ENCODE assay signal across 20 cellular contexts in genomic region chr17:69560987-69561441, GRCh38.
DNase-seq lines count a peak whose midpoint lies in the region; ATAC-seq and TF ChIP-seq lines count a peak whose summit lies in the region.
"Had no signal": no experiment of that assay in that cellular context is flagged by ENCODE, and none has a peak within 500 bp of the region (broad histone marks: within the 10 kb centered on the region; RNA-seq: fewer than 3 reads in every experiment).

No MANE protein-coding gene starts in this region.

- H3K27me3 Mint-ChIP-seq in endodermal cell (ENCODE audit: insufficient read depth) = no peaks in the 10 kb centered on the region
- H3K27me3 Mint-ChIP-seq: activated naive CD4-positive, alpha-beta T cell treated with anti-CD3 and anti-CD28 coated beads, Interleukin-2, amount 50 U/mL, for 24 hours had no signal

- H4K20me1 ChIP-seq in mammary epithelial cell (ENCODE audit: insufficient read depth, low read length) = no peaks in the 10 kb centered on the region

- H3K27ac Mint-ChIP-seq in endodermal cell = no peak overlapping the region
- H3K27ac Mint-ChIP-seq: activated CD8-positive, alpha-beta T cell treated with anti-CD3 and anti-CD28 coated beads, Interleukin-2, amount 10 ng/mL, durations not matched to agents 7 days and 5 days; activated naive CD4-positive, alpha-beta T cell treated with anti-CD3 and anti-CD28 coated beads, Interleukin-2, amount 50 U/mL, for 24 hours; B cell; T-helper 17 cell had no signal

- H3K4me1 ChIP-seq in gastrocnemius medialis (peaks cover 12 to 18% of the 10 kb centered on the region in 2 donors), mammary epithelial cell (ENCODE audit: insufficient read depth, low read length) (no peaks in the 10 kb centered on the region), endodermal cell (ENCODE audit: control insufficient read depth, insufficient read depth, low read length) (no peaks in the 10 kb centered on the region)
- H3K4me1 ChIP-seq: left lung had no signal

- no peaks in the 10 kb centered on the region for H3K79me2 ChIP-seq in mammary epithelial cell (ENCODE audit: insufficient read depth, low read length)

- H3K4me2 ChIP-seq in mammary epithelial cell (ENCODE audit: insufficient read depth, low read depth, low read length) = no peak overlapping the region

- in situ Hi-C loops in gastrocnemius medialis (cut with MboI; ENCODE audit: low sequenced_read_pairs in 4 of 4) (loop anchor here in 3 of 4 donors (10.0 to 25.0 kb wide), 3 partner anchors 584 to 994 kb away; partner anchors contain the start of gene KCNJ2 (in 1 of the 3)), mammary epithelial cell (cut with MboI; ENCODE audit: low sequenced_read_pairs in 2 of 2) (loop anchor here in 1 of 2 donors (10.0 kb wide), 1 partner anchor 994 kb away; no protein-coding TSS in a partner anchor)

- TF ChIP-seq CTCF in gastrocnemius medialis (IDR thresholded peaks at IDR 0.05 in 4 of 5, conservative IDR thresholded peaks at IDR 0.05 in 1 of 5) (no peak), mammary epithelial cell (conservative IDR thresholded peaks at IDR 0.05 in 1 of 2, IDR thresholded peaks at IDR 0.05 in 1 of 2; ENCODE audit: extremely low read depth in 1 of 2, insufficient read depth in 1 of 2, low read depth in 1 of 2, low read length in 2 of 2) (no peak), endodermal cell (conservative IDR thresholded peaks at IDR 0.05) (no peak)

- no peaks in the 10 kb centered on the region for H3K27me3 ChIP-seq in gastrocnemius medialis
- H3K27me3 ChIP-seq in mammary epithelial cell (ENCODE audit: insufficient read depth, low read length) = no peaks in the 10 kb centered on the region
- H3K27me3 ChIP-seq in endodermal cell (ENCODE audit: control insufficient read depth, insufficient read depth, low read length, poor library complexity, severe bottlenecking) = no peaks in the 10 kb centered on the region
- H3K27me3 ChIP-seq: left lung had no signal

- no peaks in the 10 kb centered on the region for H3K36me3 ChIP-seq in gastrocnemius medialis
- no peaks in the 10 kb centered on the region for H3K36me3 ChIP-seq in mammary epithelial cell (ENCODE audit: insufficient read depth, low read length)
- H3K36me3 ChIP-seq in endodermal cell (ENCODE audit: control insufficient read depth, insufficient read depth, low read length) = no peaks in the 10 kb centered on the region
- H3K36me3 ChIP-seq: left lung had no signal

- WGBS in mammary epithelial cell (ENCODE audit: low coverage, missing lambda C conversion rate) = 23% methylated on average over 2 of the region's 3 CpGs
- WGBS in endodermal cell (ENCODE audit: insufficient coverage in 1 of 2, insufficient read length in 1 of 2), 2 experiments = 91 to 96% methylated on average over 2 to 3 of the region's 3 CpGs

- no peaks in the 10 kb centered on the region for H3K9me3 ChIP-seq in gastrocnemius medialis
- H3K9me3 ChIP-seq in mammary epithelial cell (replicated peaks; ENCODE audit: insufficient read depth, low read length) = no peaks in the 10 kb centered on the region
- no peaks in the 10 kb centered on the region for H3K9me3 ChIP-seq in endodermal cell (ENCODE audit: control insufficient read depth, low read length)
- H3K9me3 ChIP-seq: left lung had no signal

- H3K4me3 ChIP-seq in gastrocnemius medialis (no peak overlapping the region), mammary epithelial cell (replicated peaks in 1 of 3; ENCODE audit: insufficient read depth in 1 of 3, low read depth in 2 of 3, low read length in 3 of 3) (no peak overlapping the region), endodermal cell (ENCODE audit: low read length) (no peak overlapping the region)
- H3K4me3 ChIP-seq: left lung, skin epidermis had no signal

- TF ChIP-seq POLR2A in gastrocnemius medialis (IDR thresholded peaks at IDR 0.05) = no peak

- H3K27ac ChIP-seq in gastrocnemius medialis (peak overlapping the region; percentile 73 to 87 (median 82)), mammary epithelial cell (ENCODE audit: insufficient read depth, low read depth, low read length) (no peak overlapping the region), endodermal cell (ENCODE audit: low read depth, low read length) (no peak overlapping the region)
- H3K27ac ChIP-seq: left lung, skin epidermis had no signal

- H2AFZ ChIP-seq in mammary epithelial cell (ENCODE audit: low read depth, low read length) = no peak overlapping the region

- no peak overlapping the region for H3K4me3 Mint-ChIP-seq in endodermal cell
- H3K4me3 Mint-ChIP-seq: activated CD8-positive, alpha-beta T cell treated with anti-CD3 and anti-CD28 coated beads, Interleukin-2, amount 10 ng/mL, durations not matched to agents 7 days and 5 days; activated naive CD4-positive, alpha-beta T cell treated with anti-CD3 and anti-CD28 coated beads, Interleukin-2, amount 50 U/mL, for 24 hours; B cell; T-helper 17 cell had no signal

- H3K36me3 Mint-ChIP-seq in endodermal cell (ENCODE audit: low read depth) = no peaks in the 10 kb centered on the region
- H3K36me3 Mint-ChIP-seq: activated naive CD4-positive, alpha-beta T cell treated with anti-CD3 and anti-CD28 coated beads, Interleukin-2, amount 50 U/mL, for 24 hours had no signal

- CTCF ChIA-PET in mammary epithelial cell (lab: Charles Lee; ENCODE audit: low non-redundant PET) = no interaction called here

- DNase-seq in ELF-1 (ENCODE audit: low read depth, low spot score) = peak; percentile 14
- DNase-seq in NCI-H82 (lab: John Stamatoyannopoulos, UW) = peak; percentile 41
- DNase-seq in fibroblast of peridontal ligament (ENCODE audit: extremely low read depth) = peak; percentile 38
- DNase-seq in gastrocnemius medialis = peak; percentile 65 to 77
- no peak for DNase-seq in mammary epithelial cell
- DNase-seq in endodermal cell = no peak
- DNase-seq: activated CD4-positive, CD25-positive, alpha-beta regulatory T cell; activated CD8-positive, alpha-beta T cell treated with anti-CD3 and anti-CD28 coated beads, Interleukin-2, amount 10 ng/mL, durations not matched to agents 7 days and 5 days; activated T-cell treated with anti-CD3 and anti-CD28 coated beads, Interleukin-2, amount 50 U/mL, for 48 hours; left lung; NCI-H187; NCI-H446 treated with DMSO at 0.1 percent for 48 hours; occipital lobe; SHP77 treated with DMSO at 0.1 percent for 48 hours; stimulated activated CD4-positive, alpha-beta T cell treated with anti-CD3 and anti-CD28 coated beads, Interleukin-2, amount 100 ng/mL, for 48 hours; T-helper 17 cell had no signal

- H3K4me1 Mint-ChIP-seq in endodermal cell = no peaks in the 10 kb centered on the region
- H3K4me1 Mint-ChIP-seq: activated naive CD4-positive, alpha-beta T cell treated with anti-CD3 and anti-CD28 coated beads, Interleukin-2, amount 50 U/mL, for 24 hours; B cell; T-helper 17 cell had no signal

- H3K9ac ChIP-seq in mammary epithelial cell (ENCODE audit: insufficient read depth, low read length) = no peak overlapping the region
- no peak overlapping the region for H3K9ac ChIP-seq in endodermal cell (ENCODE audit: extremely low read depth, low read length, poor library complexity, severe bottlenecking)

- no peaks in the 10 kb centered on the region for H3K9me3 Mint-ChIP-seq in endodermal cell
- H3K9me3 Mint-ChIP-seq: activated naive CD4-positive, alpha-beta T cell treated with anti-CD3 and anti-CD28 coated beads, Interleukin-2, amount 50 U/mL, for 24 hours had no signal

- no TSS peak for BruUV-seq in mammary epithelial cell (replicated peaks; lab: Mats Ljungman, UMichigan)

- ATAC-seq in gastrocnemius medialis (peak; percentile 93 to 95), GM19023 (IDR thresholded peaks at IDR 0.05; ENCODE audit: unreplicated experiment) (no peak)
- ATAC-seq: activated CD8-positive, alpha-beta T cell treated with anti-CD3 and anti-CD28 coated beads, Interleukin-2, amount 10 ng/mL, durations not matched to agents 7 days and 5 days; left lung; T-helper 17 cell had no signal

- dilution Hi-C loops in mammary epithelial cell (cut with HindIII; ENCODE audit: low sequenced_read_pairs) = no loop called here

- intact Hi-C loops in gastrocnemius medialis (cut with DNase I; ENCODE audit: low total_unique reads) = no loop called here
- intact Hi-C loops in mammary epithelial cell (cut with micrococcal nuclease) = loop anchor here (10.0 kb wide), 1 partner anchor 994 kb away; no protein-coding TSS in a partner anchor

Comparison
In these comparisons a context has a peak if more than half of its experiments do, and no peak if none do; other contexts are left out.
1. DNase-seq: peak in ELF-1 (single experiment), NCI-H82 (single experiment), fibroblast of peridontal ligament (single experiment) and gastrocnemius medialis (2 of 2); none in mammary epithelial cell (single experiment) and endodermal cell (single experiment).
2. H3K27ac ChIP-seq: peak in gastrocnemius medialis (4 of 4); none in mammary epithelial cell (single experiment) and endodermal cell (single experiment).